ENCODE assay signal across 1 cellular context in the genomic region with DNA sequence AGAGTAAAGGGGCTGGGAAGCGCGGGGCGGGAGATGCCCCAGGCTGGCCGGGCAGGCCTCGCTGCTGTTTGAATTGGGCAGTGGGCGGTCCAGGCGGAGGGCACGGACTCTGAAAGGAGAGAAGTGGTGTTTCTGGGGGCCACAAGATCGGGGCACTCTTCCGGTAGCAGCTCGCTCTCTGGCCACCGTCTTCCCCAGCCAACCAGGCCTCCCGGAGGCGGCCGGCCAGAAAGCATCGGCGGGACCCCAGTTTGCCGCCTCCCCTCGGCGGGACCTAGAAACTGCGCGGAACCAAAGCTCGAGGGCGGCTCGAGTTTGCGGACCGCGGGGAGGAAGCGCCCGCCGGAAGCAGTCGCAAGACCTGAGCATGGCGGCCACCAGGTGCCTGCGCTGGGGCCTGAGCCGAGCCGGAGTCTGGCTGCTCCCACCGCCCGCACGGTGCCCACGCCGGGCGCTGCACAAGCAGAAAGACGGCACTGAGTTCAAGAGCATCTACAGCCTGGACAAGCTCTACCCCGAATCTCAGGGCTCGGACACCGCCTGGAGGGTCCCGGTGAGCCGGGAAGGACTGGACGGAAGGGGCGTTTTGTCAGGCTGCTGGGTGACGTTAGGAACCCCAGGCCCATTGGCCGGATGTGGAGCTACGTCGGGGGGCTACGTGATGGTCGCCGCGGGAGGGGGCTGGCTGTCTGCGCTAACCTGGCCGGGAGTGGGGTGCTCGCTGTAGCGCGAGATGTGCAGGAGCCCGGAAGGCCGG.
TF ChIP-seq lines count a peak whose summit lies in the region.

A gene (plus strand): TSS at position 351 of the 757 bp plus-strand sequence. CDS start 17 bp downstream, at position 368.

TF ChIP-seq in GM12878, 131 proteins besides CTCF, POLR2A, EP300 and RAD21 (continued from another document and continues in another):
- TF ChIP-seq, protein P1, sequence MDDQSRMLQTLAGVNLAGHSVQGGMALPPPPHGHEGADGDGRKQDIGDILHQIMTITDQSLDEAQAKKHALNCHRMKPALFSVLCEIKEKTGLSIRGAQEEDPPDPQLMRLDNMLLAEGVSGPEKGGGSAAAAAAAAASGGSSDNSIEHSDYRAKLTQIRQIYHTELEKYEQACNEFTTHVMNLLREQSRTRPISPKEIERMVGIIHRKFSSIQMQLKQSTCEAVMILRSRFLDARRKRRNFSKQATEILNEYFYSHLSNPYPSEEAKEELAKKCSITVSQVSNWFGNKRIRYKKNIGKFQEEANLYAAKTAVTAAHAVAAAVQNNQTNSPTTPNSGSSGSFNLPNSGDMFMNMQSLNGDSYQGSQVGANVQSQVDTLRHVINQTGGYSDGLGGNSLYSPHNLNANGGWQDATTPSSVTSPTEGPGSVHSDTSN (IDR thresholded peaks at IDR 0.05; ENCODE audit: insufficient replicate concordance, low read depth, low read length): no peak
- TF ChIP-seq CHD2 (IDR thresholded peaks at IDR 0.05; ENCODE audit: borderline replicate concordance, low read depth, low read length) (peak; percentile 71), TARDBP (IDR thresholded peaks at IDR 0.05; ENCODE audit: borderline replicate concordance) (no peak; the same call in 1 of the 2 replicates), MYC (IDR thresholded peaks at IDR 0.05; ENCODE audit: insufficient read depth, insufficient read length, insufficient replicate concordance, low read length, severe bottlenecking) (no peak), SREBF2 (IDR thresholded peaks at IDR 0.05; ENCODE audit: low read length) (0 out of 2 replicates have a peak, but pooled peaks have one; percentile 43), POLR2AphosphoS5 (IDR thresholded peaks at IDR 0.05; ENCODE audit: low read length) (peak; percentile 92), SRF (IDR thresholded peaks at IDR 0.05; ENCODE audit: low read depth in 2 of 2, low read length in 2 of 2) (peak in 1 of 2 experiments; percentile 85; a peak in 2 of 4 replicates), CEBPB (IDR thresholded peaks at IDR 0.05; ENCODE audit: borderline replicate concordance in 1 of 2, low read depth in 2 of 2, low read length in 2 of 2) (no peak), NR2C1 (IDR thresholded peaks at IDR 0.05) (peak; percentile 88), BMI1 (IDR thresholded peaks at IDR 0.05; ENCODE audit: borderline replicate concordance) (no peak), CHD4 (IDR thresholded peaks at IDR 0.05) (no peak), TCF7 (IDR thresholded peaks at IDR 0.05; ENCODE audit: borderline replicate concordance) (peak; percentile 19; the same call in 1 of the 2 replicates), FOS (IDR thresholded peaks at IDR 0.05; ENCODE audit: borderline replicate concordance, extremely low read depth, insufficient read length) (no peak), HCFC1 (IDR thresholded peaks at IDR 0.05; ENCODE audit: low read length) (peak; percentile 84), ESRRA (IDR thresholded peaks at IDR 0.05; ENCODE audit: low read length) (no peak), CBX5 (IDR thresholded peaks at IDR 0.05; ENCODE audit: low read depth) (peak; percentile 78), NFXL1 (IDR thresholded peaks at IDR 0.05; ENCODE audit: borderline replicate concordance) (no peak), YBX1 (IDR thresholded peaks at IDR 0.05) (no peak), KAT2A (conservative IDR thresholded peaks at IDR 0.05; ENCODE audit: control insufficient read depth, low read depth, low read length) (no peak), RFX5 (IDR thresholded peaks at IDR 0.05; ENCODE audit: low read depth, low read length) (no peak), FOXK2 (IDR thresholded peaks at IDR 0.05) (no peak), ZSCAN29 (IDR thresholded peaks at IDR 0.05) (no peak), RBBP5 (conservative IDR thresholded peaks at IDR 0.05) (no peak), RCOR1 (conservative IDR thresholded peaks at IDR 0.05; ENCODE audit: low read depth, low read length) (0 out of 2 replicates have a peak, but pooled peaks have one; percentile 74), HDAC6 (IDR thresholded peaks at IDR 0.05; ENCODE audit: unreplicated experiment) (no peak), MYB (IDR thresholded peaks at IDR 0.05; ENCODE audit: borderline replicate concordance, low read depth, low read length) (no peak)
- TF ChIP-seq, protein P2, sequence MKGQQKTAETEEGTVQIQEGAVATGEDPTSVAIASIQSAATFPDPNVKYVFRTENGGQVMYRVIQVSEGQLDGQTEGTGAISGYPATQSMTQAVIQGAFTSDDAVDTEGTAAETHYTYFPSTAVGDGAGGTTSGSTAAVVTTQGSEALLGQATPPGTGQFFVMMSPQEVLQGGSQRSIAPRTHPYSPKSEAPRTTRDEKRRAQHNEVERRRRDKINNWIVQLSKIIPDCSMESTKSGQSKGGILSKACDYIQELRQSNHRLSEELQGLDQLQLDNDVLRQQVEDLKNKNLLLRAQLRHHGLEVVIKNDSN (IDR thresholded peaks at IDR 0.05; ENCODE audit: borderline replicate concordance, extremely low read length, insufficient read depth, low read depth, low read length): no peak
- TF ChIP-seq, protein P3, sequence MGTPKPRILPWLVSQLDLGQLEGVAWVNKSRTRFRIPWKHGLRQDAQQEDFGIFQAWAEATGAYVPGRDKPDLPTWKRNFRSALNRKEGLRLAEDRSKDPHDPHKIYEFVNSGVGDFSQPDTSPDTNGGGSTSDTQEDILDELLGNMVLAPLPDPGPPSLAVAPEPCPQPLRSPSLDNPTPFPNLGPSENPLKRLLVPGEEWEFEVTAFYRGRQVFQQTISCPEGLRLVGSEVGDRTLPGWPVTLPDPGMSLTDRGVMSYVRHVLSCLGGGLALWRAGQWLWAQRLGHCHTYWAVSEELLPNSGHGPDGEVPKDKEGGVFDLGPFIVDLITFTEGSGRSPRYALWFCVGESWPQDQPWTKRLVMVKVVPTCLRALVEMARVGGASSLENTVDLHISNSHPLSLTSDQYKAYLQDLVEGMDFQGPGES (IDR thresholded peaks at IDR 0.05): peak; percentile 36; the same call in 1 of the 2 replicates
- TF ChIP-seq, protein P4, sequence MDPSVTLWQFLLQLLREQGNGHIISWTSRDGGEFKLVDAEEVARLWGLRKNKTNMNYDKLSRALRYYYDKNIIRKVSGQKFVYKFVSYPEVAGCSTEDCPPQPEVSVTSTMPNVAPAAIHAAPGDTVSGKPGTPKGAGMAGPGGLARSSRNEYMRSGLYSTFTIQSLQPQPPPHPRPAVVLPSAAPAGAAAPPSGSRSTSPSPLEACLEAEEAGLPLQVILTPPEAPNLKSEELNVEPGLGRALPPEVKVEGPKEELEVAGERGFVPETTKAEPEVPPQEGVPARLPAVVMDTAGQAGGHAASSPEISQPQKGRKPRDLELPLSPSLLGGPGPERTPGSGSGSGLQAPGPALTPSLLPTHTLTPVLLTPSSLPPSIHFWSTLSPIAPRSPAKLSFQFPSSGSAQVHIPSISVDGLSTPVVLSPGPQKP (IDR thresholded peaks at IDR 0.05; ENCODE audit: low read depth, low read length): peak; percentile 84
- TF ChIP-seq, protein P5, sequence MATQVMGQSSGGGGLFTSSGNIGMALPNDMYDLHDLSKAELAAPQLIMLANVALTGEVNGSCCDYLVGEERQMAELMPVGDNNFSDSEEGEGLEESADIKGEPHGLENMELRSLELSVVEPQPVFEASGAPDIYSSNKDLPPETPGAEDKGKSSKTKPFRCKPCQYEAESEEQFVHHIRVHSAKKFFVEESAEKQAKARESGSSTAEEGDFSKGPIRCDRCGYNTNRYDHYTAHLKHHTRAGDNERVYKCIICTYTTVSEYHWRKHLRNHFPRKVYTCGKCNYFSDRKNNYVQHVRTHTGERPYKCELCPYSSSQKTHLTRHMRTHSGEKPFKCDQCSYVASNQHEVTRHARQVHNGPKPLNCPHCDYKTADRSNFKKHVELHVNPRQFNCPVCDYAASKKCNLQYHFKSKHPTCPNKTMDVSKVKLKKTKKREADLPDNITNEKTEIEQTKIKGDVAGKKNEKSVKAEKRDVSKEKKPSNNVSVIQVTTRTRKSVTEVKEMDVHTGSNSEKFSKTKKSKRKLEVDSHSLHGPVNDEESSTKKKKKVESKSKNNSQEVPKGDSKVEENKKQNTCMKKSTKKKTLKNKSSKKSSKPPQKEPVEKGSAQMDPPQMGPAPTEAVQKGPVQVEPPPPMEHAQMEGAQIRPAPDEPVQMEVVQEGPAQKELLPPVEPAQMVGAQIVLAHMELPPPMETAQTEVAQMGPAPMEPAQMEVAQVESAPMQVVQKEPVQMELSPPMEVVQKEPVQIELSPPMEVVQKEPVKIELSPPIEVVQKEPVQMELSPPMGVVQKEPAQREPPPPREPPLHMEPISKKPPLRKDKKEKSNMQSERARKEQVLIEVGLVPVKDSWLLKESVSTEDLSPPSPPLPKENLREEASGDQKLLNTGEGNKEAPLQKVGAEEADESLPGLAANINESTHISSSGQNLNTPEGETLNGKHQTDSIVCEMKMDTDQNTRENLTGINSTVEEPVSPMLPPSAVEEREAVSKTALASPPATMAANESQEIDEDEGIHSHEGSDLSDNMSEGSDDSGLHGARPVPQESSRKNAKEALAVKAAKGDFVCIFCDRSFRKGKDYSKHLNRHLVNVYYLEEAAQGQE (IDR thresholded peaks at IDR 0.05; ENCODE audit: low read depth, low read length): peak; percentile 53
- TF ChIP-seq, protein P6, sequence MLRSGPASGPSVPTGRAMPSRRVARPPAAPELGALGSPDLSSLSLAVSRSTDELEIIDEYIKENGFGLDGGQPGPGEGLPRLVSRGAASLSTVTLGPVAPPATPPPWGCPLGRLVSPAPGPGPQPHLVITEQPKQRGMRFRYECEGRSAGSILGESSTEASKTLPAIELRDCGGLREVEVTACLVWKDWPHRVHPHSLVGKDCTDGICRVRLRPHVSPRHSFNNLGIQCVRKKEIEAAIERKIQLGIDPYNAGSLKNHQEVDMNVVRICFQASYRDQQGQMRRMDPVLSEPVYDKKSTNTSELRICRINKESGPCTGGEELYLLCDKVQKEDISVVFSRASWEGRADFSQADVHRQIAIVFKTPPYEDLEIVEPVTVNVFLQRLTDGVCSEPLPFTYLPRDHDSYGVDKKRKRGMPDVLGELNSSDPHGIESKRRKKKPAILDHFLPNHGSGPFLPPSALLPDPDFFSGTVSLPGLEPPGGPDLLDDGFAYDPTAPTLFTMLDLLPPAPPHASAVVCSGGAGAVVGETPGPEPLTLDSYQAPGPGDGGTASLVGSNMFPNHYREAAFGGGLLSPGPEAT (IDR thresholded peaks at IDR 0.05; ENCODE audit: low read depth): peak; percentile 83; the same call in 1 of the 2 replicates
- TF ChIP-seq, protein P7, sequence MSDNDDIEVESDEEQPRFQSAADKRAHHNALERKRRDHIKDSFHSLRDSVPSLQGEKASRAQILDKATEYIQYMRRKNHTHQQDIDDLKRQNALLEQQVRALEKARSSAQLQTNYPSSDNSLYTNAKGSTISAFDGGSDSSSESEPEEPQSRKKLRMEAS (IDR thresholded peaks at IDR 0.05; ENCODE audit: low read depth, low read length): peak; percentile 76
- TF ChIP-seq, protein P8, sequence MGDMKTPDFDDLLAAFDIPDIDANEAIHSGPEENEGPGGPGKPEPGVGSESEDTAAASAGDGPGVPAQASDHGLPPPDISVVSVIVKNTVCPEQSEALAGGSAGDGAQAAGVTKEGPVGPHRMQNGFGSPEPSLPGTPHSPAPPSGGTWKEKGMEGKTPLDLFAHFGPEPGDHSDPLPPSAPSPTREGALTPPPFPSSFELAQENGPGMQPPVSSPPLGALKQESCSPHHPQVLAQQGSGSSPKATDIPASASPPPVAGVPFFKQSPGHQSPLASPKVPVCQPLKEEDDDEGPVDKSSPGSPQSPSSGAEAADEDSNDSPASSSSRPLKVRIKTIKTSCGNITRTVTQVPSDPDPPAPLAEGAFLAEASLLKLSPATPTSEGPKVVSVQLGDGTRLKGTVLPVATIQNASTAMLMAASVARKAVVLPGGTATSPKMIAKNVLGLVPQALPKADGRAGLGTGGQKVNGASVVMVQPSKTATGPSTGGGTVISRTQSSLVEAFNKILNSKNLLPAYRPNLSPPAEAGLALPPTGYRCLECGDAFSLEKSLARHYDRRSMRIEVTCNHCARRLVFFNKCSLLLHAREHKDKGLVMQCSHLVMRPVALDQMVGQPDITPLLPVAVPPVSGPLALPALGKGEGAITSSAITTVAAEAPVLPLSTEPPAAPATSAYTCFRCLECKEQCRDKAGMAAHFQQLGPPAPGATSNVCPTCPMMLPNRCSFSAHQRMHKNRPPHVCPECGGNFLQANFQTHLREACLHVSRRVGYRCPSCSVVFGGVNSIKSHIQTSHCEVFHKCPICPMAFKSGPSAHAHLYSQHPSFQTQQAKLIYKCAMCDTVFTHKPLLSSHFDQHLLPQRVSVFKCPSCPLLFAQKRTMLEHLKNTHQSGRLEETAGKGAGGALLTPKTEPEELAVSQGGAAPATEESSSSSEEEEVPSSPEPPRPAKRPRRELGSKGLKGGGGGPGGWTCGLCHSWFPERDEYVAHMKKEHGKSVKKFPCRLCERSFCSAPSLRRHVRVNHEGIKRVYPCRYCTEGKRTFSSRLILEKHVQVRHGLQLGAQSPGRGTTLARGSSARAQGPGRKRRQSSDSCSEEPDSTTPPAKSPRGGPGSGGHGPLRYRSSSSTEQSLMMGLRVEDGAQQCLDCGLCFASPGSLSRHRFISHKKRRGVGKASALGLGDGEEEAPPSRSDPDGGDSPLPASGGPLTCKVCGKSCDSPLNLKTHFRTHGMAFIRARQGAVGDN (IDR thresholded peaks at IDR 0.05): peak; percentile 26; the same call in 1 of the 2 replicates
- TF ChIP-seq, protein P9, sequence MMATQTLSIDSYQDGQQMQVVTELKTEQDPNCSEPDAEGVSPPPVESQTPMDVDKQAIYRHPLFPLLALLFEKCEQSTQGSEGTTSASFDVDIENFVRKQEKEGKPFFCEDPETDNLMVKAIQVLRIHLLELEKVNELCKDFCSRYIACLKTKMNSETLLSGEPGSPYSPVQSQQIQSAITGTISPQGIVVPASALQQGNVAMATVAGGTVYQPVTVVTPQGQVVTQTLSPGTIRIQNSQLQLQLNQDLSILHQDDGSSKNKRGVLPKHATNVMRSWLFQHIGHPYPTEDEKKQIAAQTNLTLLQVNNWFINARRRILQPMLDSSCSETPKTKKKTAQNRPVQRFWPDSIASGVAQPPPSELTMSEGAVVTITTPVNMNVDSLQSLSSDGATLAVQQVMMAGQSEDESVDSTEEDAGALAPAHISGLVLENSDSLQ (IDR thresholded peaks at IDR 0.05): 0 out of 2 replicates have a peak, but pooled peaks have one; percentile 6
